2 cellular contexts compared by ENCODE assay signal in the genomic region with DNA sequence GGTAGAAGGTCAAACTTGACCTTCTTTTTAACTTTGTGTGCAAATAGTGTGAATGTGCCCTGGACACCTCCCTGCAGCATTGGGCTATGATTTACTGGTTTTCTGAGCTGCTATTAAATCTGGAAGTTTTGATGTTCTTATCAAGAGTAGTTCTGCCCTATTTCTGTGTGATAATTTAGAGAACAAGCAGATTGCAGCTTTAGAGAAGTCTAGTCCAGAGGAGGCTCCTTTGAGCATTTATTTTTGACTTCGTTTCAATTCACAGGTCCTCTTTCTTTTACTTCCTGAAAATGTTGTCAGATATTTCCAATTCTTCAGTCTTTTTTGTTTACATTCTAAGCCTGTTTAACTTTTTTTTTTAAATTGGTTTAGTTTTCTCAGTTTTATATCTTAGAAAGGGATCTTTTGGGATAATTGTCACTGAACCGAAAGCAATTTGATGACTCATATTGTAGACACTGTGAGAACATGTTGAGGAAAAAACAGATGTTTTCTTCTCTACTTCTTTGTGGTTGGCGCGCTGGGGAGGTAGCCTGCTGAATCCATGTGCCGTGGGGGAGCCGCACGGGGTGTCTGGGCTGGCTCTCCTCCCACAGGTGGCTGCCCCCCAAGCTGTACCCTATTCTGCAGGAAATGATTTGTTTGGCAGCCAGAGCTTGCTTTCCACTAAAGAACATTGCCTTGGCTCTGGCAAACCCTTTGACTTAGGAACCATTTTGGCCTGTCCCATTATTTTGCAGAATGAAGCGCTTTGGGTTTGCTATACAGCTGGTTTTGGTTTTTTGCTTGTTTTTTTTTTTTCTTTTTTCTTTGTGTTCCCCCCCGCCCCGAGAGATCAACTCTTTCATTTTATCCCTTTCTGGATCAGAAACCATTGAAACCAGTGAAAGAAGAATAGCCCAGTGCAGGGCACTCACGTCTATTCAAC.
A peak's percentile ranks its signal among the peaks of the same experiment; 100 is the strongest.
TF ChIP-seq lines count a peak whose summit lies in the region.

No MANE protein-coding gene starts in this region.

TF ChIP-seq in SK-N-SH, 30 proteins besides CTCF, POLR2A, EP300 and RAD21:
- TF ChIP-seq, protein P1, sequence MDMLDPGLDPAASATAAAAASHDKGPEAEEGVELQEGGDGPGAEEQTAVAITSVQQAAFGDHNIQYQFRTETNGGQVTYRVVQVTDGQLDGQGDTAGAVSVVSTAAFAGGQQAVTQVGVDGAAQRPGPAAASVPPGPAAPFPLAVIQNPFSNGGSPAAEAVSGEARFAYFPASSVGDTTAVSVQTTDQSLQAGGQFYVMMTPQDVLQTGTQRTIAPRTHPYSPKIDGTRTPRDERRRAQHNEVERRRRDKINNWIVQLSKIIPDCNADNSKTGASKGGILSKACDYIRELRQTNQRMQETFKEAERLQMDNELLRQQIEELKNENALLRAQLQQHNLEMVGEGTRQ (IDR thresholded peaks at IDR 0.05; ENCODE audit: borderline replicate concordance, low read depth, low read length): no peak
- no peak for TF ChIP-seq SIN3A (IDR thresholded peaks at IDR 0.05; ENCODE audit: borderline replicate concordance, low read depth, low read length)
- TF ChIP-seq JUND (IDR thresholded peaks at IDR 0.05): peak; percentile 82
- TF ChIP-seq, protein P2, sequence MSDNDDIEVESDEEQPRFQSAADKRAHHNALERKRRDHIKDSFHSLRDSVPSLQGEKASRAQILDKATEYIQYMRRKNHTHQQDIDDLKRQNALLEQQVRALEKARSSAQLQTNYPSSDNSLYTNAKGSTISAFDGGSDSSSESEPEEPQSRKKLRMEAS (IDR thresholded peaks at IDR 0.05; ENCODE audit: low read depth): peak; percentile 64; the same call in 1 of the 2 replicates
- TF ChIP-seq MXI1 (IDR thresholded peaks at IDR 0.05; ENCODE audit: low read depth, low read length): 0 out of 2 replicates have a peak, but pooled peaks have one; percentile 48
- peak; percentile 22; the same call in 1 of the 2 replicates for TF ChIP-seq RCOR1 (IDR thresholded peaks at IDR 0.05; ENCODE audit: low read length)
- no peak for TF ChIP-seq GATA2 (CRISPR knock-in tag; IDR thresholded peaks at IDR 0.05)
- peak; percentile 83 for TF ChIP-seq FOSL2 (IDR thresholded peaks at IDR 0.05; ENCODE audit: borderline replicate concordance, low read depth)
- peak; percentile 31; the same call in 1 of the 2 replicates for TF ChIP-seq NFIC (IDR thresholded peaks at IDR 0.05; ENCODE audit: borderline replicate concordance)
- TF ChIP-seq TCF12 (IDR thresholded peaks at IDR 0.05): peak; percentile 88
- TF ChIP-seq POLR2AphosphoS5 (IDR thresholded peaks at IDR 0.05; ENCODE audit: low read depth, low read length): peak; percentile 20; the same call in 1 of the 2 replicates

TF ChIP-seq in K562, 482 proteins besides CTCF, POLR2A, EP300 and RAD21 (continues in another document):
- TF ChIP-seq, protein P3, sequence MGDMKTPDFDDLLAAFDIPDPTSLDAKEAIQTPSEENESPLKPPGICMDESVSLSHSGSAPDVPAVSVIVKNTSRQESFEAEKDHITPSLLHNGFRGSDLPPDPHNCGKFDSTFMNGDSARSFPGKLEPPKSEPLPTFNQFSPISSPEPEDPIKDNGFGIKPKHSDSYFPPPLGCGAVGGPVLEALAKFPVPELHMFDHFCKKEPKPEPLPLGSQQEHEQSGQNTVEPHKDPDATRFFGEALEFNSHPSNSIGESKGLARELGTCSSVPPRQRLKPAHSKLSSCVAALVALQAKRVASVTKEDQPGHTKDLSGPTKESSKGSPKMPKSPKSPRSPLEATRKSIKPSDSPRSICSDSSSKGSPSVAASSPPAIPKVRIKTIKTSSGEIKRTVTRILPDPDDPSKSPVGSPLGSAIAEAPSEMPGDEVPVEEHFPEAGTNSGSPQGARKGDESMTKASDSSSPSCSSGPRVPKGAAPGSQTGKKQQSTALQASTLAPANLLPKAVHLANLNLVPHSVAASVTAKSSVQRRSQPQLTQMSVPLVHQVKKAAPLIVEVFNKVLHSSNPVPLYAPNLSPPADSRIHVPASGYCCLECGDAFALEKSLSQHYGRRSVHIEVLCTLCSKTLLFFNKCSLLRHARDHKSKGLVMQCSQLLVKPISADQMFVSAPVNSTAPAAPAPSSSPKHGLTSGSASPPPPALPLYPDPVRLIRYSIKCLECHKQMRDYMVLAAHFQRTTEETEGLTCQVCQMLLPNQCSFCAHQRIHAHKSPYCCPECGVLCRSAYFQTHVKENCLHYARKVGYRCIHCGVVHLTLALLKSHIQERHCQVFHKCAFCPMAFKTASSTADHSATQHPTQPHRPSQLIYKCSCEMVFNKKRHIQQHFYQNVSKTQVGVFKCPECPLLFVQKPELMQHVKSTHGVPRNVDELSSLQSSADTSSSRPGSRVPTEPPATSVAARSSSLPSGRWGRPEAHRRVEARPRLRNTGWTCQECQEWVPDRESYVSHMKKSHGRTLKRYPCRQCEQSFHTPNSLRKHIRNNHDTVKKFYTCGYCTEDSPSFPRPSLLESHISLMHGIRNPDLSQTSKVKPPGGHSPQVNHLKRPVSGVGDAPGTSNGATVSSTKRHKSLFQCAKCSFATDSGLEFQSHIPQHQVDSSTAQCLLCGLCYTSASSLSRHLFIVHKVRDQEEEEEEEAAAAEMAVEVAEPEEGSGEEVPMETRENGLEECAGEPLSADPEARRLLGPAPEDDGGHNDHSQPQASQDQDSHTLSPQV (IDR thresholded peaks at IDR 0.05): 0 out of 2 replicates have a peak, but pooled peaks have one; percentile 33
- TF ChIP-seq, protein P4, sequence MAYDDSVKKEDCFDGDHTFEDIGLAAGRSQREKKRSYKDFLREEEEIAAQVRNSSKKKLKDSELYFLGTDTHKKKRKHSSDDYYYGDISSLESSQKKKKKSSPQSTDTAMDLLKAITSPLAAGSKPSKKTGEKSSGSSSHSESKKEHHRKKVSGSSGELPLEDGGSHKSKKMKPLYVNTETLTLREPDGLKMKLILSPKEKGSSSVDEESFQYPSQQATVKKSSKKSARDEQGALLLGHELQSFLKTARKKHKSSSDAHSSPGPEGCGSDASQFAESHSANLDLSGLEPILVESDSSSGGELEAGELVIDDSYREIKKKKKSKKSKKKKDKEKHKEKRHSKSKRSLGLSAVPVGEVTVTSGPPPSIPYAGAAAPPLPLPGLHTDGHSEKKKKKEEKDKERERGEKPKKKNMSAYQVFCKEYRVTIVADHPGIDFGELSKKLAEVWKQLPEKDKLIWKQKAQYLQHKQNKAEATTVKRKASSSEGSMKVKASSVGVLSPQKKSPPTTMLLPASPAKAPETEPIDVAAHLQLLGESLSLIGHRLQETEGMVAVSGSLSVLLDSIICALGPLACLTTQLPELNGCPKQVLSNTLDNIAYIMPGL (CRISPR knock-in tag; IDR thresholded peaks at IDR 0.05): no peak
- TF ChIP-seq, protein P5, sequence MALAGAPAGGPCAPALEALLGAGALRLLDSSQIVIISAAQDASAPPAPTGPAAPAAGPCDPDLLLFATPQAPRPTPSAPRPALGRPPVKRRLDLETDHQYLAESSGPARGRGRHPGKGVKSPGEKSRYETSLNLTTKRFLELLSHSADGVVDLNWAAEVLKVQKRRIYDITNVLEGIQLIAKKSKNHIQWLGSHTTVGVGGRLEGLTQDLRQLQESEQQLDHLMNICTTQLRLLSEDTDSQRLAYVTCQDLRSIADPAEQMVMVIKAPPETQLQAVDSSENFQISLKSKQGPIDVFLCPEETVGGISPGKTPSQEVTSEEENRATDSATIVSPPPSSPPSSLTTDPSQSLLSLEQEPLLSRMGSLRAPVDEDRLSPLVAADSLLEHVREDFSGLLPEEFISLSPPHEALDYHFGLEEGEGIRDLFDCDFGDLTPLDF (CRISPR knock-in tag; IDR thresholded peaks at IDR 0.05): no peak
- TF ChIP-seq FOSL1 (tag; conservative IDR thresholded peaks at IDR 0.05): peak; percentile 96
- TF ChIP-seq ZNF76 (CRISPR knock-in tag; IDR thresholded peaks at IDR 0.05; ENCODE audit: borderline replicate concordance): no peak
- peak; percentile 59; the same call in 1 of the 2 replicates for TF ChIP-seq SOX6 (IDR thresholded peaks at IDR 0.05)
- TF ChIP-seq NUFIP1 (IDR thresholded peaks at IDR 0.05; ENCODE audit: partially characterized antibody): peak; percentile 27
- TF ChIP-seq, protein P6, sequence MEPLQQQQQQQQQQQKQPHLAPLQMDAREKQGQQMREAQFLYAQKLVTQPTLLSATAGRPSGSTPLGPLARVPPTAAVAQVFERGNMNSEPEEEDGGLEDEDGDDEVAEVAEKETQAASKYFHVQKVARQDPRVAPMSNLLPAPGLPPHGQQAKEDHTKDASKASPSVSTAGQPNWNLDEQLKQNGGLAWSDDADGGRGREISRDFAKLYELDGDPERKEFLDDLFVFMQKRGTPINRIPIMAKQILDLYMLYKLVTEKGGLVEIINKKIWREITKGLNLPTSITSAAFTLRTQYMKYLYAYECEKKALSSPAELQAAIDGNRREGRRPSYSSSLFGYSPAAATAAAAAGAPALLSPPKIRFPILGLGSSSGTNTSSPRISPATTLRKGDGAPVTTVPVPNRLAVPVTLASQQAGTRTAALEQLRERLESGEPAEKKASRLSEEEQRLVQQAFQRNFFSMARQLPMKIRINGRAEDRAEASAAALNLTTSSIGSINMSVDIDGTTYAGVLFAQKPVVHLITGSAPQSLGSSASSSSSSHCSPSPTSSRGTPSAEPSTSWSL (CRISPR knock-in tag; IDR thresholded peaks at IDR 0.05; ENCODE audit: borderline replicate concordance): no peak
- 0 out of 2 replicates have a peak, but pooled peaks have one; percentile 3 for TF ChIP-seq KLF16 (IDR thresholded peaks at IDR 0.05)
- TF ChIP-seq ZNF766 (CRISPR knock-in tag; conservative IDR thresholded peaks at IDR 0.05): 0 out of 2 replicates have a peak, but pooled peaks have one; percentile 45
- TF ChIP-seq, protein P7, sequence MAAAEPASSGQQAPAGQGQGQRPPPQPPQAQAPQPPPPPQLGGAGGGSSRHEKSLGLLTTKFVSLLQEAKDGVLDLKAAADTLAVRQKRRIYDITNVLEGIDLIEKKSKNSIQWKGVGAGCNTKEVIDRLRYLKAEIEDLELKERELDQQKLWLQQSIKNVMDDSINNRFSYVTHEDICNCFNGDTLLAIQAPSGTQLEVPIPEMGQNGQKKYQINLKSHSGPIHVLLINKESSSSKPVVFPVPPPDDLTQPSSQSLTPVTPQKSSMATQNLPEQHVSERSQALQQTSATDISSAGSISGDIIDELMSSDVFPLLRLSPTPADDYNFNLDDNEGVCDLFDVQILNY (CRISPR knock-in tag; IDR thresholded peaks at IDR 0.05): no peak
- no peak for TF ChIP-seq SAP30 (IDR thresholded peaks at IDR 0.05; ENCODE audit: borderline replicate concordance, insufficient read depth, low read depth, low read length, poor library complexity, severe bottlenecking)
- TF ChIP-seq, protein P8, sequence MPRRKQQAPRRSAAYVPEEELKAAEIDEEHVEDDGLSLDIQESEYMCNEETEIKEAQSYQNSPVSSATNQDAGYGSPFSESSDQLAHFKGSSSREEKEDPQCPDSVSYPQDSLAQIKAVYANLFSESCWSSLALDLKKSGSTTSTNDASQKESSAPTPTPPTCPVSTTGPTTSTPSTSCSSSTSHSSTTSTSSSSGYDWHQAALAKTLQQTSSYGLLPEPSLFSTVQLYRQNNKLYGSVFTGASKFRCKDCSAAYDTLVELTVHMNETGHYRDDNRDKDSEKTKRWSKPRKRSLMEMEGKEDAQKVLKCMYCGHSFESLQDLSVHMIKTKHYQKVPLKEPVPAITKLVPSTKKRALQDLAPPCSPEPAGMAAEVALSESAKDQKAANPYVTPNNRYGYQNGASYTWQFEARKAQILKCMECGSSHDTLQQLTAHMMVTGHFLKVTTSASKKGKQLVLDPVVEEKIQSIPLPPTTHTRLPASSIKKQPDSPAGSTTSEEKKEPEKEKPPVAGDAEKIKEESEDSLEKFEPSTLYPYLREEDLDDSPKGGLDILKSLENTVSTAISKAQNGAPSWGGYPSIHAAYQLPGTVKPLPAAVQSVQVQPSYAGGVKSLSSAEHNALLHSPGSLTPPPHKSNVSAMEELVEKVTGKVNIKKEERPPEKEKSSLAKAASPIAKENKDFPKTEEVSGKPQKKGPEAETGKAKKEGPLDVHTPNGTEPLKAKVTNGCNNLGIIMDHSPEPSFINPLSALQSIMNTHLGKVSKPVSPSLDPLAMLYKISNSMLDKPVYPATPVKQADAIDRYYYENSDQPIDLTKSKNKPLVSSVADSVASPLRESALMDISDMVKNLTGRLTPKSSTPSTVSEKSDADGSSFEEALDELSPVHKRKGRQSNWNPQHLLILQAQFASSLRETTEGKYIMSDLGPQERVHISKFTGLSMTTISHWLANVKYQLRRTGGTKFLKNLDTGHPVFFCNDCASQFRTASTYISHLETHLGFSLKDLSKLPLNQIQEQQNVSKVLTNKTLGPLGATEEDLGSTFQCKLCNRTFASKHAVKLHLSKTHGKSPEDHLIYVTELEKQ (CRISPR knock-in tag; IDR thresholded peaks at IDR 0.05): no peak
- no peak for TF ChIP-seq MXI1 (IDR thresholded peaks at IDR 0.05; ENCODE audit: low read depth, low read length)
- TF ChIP-seq, protein P9, sequence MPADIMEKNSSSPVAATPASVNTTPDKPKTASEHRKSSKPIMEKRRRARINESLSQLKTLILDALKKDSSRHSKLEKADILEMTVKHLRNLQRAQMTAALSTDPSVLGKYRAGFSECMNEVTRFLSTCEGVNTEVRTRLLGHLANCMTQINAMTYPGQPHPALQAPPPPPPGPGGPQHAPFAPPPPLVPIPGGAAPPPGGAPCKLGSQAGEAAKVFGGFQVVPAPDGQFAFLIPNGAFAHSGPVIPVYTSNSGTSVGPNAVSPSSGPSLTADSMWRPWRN (IDR thresholded peaks at IDR 0.05; ENCODE audit: low read depth): no peak
- TF ChIP-seq, protein P10, sequence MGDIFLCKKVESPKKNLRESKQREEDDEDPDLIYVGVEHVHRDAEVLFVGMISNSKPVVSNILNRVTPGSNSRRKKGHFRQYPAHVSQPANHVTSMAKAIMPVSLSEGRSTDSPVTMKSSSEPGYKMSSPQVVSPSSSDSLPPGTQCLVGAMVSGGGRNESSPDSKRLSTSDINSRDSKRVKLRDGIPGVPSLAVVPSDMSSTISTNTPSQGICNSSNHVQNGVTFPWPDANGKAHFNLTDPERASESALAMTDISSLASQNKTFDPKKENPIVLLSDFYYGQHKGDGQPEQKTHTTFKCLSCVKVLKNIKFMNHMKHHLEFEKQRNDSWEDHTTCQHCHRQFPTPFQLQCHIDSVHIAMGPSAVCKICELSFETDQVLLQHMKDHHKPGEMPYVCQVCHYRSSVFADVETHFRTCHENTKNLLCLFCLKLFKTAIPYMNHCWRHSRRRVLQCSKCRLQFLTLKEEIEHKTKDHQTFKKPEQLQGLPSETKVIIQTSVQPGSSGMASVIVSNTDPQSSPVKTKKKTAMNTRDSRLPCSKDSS (IDR thresholded peaks at IDR 0.05; ENCODE audit: low read depth, partially characterized antibody): no peak
- TF ChIP-seq JUND (IDR thresholded peaks at IDR 0.05; ENCODE audit: borderline replicate concordance, low read depth, low read length): peak; percentile 97
- TF ChIP-seq JUND (tag; IDR thresholded peaks at IDR 0.05; ENCODE audit: borderline replicate concordance, low read depth, low read length): peak; percentile 96
- TF ChIP-seq ZEB2 (IDR thresholded peaks at IDR 0.05): peak; percentile 16; the same call in 1 of the 2 replicates
- TF ChIP-seq LEF1 (IDR thresholded peaks at IDR 0.05): peak; percentile 55; the same call in 1 of the 2 replicates
- 0 out of 2 replicates have a peak, but pooled peaks have one; percentile 30 for TF ChIP-seq ZNF263 (CRISPR knock-in tag; IDR thresholded peaks at IDR 0.05; ENCODE audit: borderline replicate concordance)
- TF ChIP-seq GTF2E2 (tag; IDR thresholded peaks at IDR 0.05): no peak
- no peak for TF ChIP-seq FOXJ3 (CRISPR knock-in tag; IDR thresholded peaks at IDR 0.05)
- peak; percentile 40; the same call in 1 of the 2 replicates for TF ChIP-seq JUNB (CRISPR knock-in tag; conservative IDR thresholded peaks at IDR 0.05)
- peak; percentile 81 for TF ChIP-seq ZNF316 (IDR thresholded peaks at IDR 0.05)
- TF ChIP-seq ZNF121 (CRISPR knock-in tag; conservative IDR thresholded peaks at IDR 0.05): no peak
